Comparison of ENCODE assay signal across 29 cellular contexts in genomic region chr2:65471409-65471808, GRCh38.
"Had no signal": no experiment of that assay in that cellular context is flagged by ENCODE, and none has a peak within 500 bp of the region (broad histone marks: within the 10 kb centered on the region; RNA-seq: fewer than 3 reads in every experiment).

No MANE protein-coding gene starts in this region.

- H3K4me1 Mint-ChIP-seq: memory B cell had no signal

- H3K9me3 ChIP-seq: gastrocnemius medialis had no signal

- H3K27ac ChIP-seq: coronary artery, dorsolateral prefrontal cortex, epithelial cell of prostate, esophagus squamous epithelium, gastrocnemius medialis, heart right ventricle, left lung had no signal

- H3K27me3 ChIP-seq: dorsolateral prefrontal cortex, esophagus squamous epithelium, gastrocnemius medialis, heart right ventricle, left lung had no signal

- H3K4me3 ChIP-seq: coronary artery, dorsolateral prefrontal cortex, esophagus squamous epithelium, gastrocnemius medialis, heart right ventricle, left lung, lung had no signal

- H3K4me1 ChIP-seq: esophagus squamous epithelium, gastrocnemius medialis, heart right ventricle, left lung had no signal

- H3K36me3 ChIP-seq: esophagus squamous epithelium, gastrocnemius medialis, heart right ventricle, left lung had no signal

- DNase-seq: dermis blood vessel endothelial cell; dorsolateral prefrontal cortex; effector CD4-positive, alpha-beta T cell; effector memory CD4-positive, alpha-beta T cell; erythroblast; esophagus squamous epithelium; foreskin fibroblast; foreskin melanocyte; gastrocnemius medialis; glutamatergic neuron; head of caudate nucleus; heart right ventricle; hippocampal formation; left cardiac atrium; left lung; left ventricle myocardium superior; mammary epithelial cell; mesendoderm; midbrain; naive thymus-derived CD4-positive, alpha-beta T cell had no signal

- H3K4me3 Mint-ChIP-seq: memory B cell; naive thymus-derived CD4-positive, alpha-beta T cell had no signal

- FAIRE-seq: colon, endothelial cell of umbilical vein, islet of Langerhans, keratinocyte had no signal

- ATAC-seq: esophagus mucosa; gastrocnemius medialis; heart right ventricle; left cardiac atrium; left lung; left ventricle myocardium superior; naive thymus-derived CD4-positive, alpha-beta T cell had no signal

- H3K27ac Mint-ChIP-seq: memory B cell; naive thymus-derived CD4-positive, alpha-beta T cell had no signal
